Comparison of ENCODE assay signal across 27 cellular contexts in genomic region chr2:102522169-102522568, GRCh38. TPM values are rescaled to one million over a fixed set of nuclear protein-coding genes. Genes with fewer than 3 reads are reported as not detected.
"Had no signal": no experiment of that assay in that cellular context is flagged by ENCODE, and none has a peak within 500 bp of the region (broad histone marks: within the 10 kb centered on the region; RNA-seq: fewer than 3 reads in every experiment).

No MANE protein-coding gene starts in this region.

- DNase-seq: dermis blood vessel endothelial cell; dorsolateral prefrontal cortex; effector CD4-positive, alpha-beta T cell; effector memory CD4-positive, alpha-beta T cell; esophagus squamous epithelium; foreskin fibroblast; foreskin melanocyte; gastrocnemius medialis; glutamatergic neuron; head of caudate nucleus; heart right ventricle; hippocampal formation; islet precursor cell; left cardiac atrium; left lung; left ventricle myocardium superior; lower lobe of right lung; mesenchymal stem cell; mucosa of descending colon had no signal

- H3K9me3 Mint-ChIP-seq: mesothelial cell of epicardium had no signal

- FAIRE-seq: colon had no signal

- H3K4me3 ChIP-seq: coronary artery, dorsolateral prefrontal cortex, esophagus squamous epithelium, gastrocnemius medialis, heart right ventricle, left lung, lower lobe of right lung, mucosa of descending colon had no signal

- H3K9me3 ChIP-seq: esophagus squamous epithelium, gastrocnemius medialis, heart right ventricle, left lung, lower lobe of right lung, mucosa of descending colon had no signal

- H3K4me3 Mint-ChIP-seq: mesothelial cell of epicardium had no signal

- H3K27ac ChIP-seq: coronary artery, dorsolateral prefrontal cortex, esophagus squamous epithelium, gastrocnemius medialis, heart right ventricle, left lung, lower lobe of right lung had no signal

- ATAC-seq: gastrocnemius medialis, heart right ventricle, left cardiac atrium, left lung, left ventricle myocardium superior, lower lobe of right lung, mucosa of descending colon had no signal

- H3K27me3 ChIP-seq: esophagus squamous epithelium, gastrocnemius medialis, left lung had no signal

- H3K4me1 ChIP-seq: gastrocnemius medialis, heart right ventricle, left lung, lower lobe of right lung had no signal

- H3K36me3 ChIP-seq: esophagus squamous epithelium, gastrocnemius medialis, heart right ventricle, left lung, lower lobe of right lung had no signal

- H3K27ac Mint-ChIP-seq: mesothelial cell of epicardium had no signal

- H3K36me3 Mint-ChIP-seq: mesothelial cell of epicardium had no signal

RNA-seq across cellular contexts. Expression of gene SLC9A4, which starts 49.1 kb away (rescaled TPM):
- total RNA-seq: cerebellum, dermis blood vessel endothelial cell, endothelial cell of umbilical vein, gastrocnemius medialis, glomerular endothelial cell, left cardiac atrium, left lung, left ventricle myocardium superior, lower lobe of right lung, lung microvascular endothelial cell, mesenteric fat pad had no signal
- polyA plus RNA-seq: endothelial cell of umbilical vein, heart right ventricle had no signal
